In the genomic region with DNA sequence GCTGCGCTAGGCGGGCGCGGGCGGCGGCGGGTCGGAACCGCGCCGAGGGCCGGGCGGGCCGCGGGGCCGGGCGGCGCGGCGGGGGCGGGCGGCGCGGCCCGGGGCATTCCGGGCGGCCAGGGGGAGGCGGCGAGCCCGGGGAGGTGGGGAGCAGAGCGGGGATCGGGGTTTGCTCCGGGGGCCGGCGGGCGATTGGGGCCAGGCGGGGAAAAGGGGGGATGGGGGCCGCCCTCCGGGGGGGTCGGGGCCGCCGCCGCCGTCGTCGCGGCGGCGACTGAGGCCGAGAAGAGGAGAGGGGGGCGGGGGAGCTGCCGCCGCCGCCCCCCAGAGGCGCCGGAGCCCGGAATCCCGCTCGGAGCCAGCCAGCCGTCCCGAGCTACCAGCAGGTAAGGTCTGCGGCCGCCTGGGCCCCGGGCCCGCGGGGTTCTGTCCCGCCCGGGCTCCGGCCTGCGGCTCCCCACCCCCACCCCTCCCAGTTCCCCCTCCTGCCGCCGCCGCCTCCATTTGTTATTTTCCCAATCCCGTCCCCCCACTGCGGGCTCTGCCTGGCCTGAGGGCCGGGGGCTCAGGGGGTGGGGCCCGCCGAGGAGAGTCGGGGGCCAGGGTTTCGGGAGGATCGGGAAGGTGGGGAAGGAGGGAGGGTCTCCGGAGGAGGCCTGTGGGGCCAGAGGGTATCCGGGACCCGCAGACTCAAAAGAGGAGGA, we compare ENCODE assay signal across 8 cellular contexts. TPM values are rescaled to one million over a fixed set of nuclear protein-coding genes. Genes with fewer than 3 reads are reported as not detected.
DNase-seq lines count a peak whose midpoint lies in the region; ATAC-seq and TF ChIP-seq lines count a peak whose summit lies in the region.

No MANE protein-coding gene starts in this region.

- H3K9me3 ChIP-seq in OCI-LY3 (ENCODE audit: insufficient read depth, low read length), result no peaks in the 10 kb centered on the region
- no peaks in the 10 kb centered on the region for H3K9me3 ChIP-seq in endocrine pancreas (ENCODE audit: control insufficient read depth, low read length)
- H3K9me3 ChIP-seq in naive thymus-derived CD4-positive, alpha-beta T cell (ENCODE audit: control insufficient read depth in 2 of 3, low read length in 3 of 3), result no peaks in the 10 kb centered on the region

- H3K9ac ChIP-seq in OCI-LY3 (ENCODE audit: low read length) (peak overlapping the region; percentile 96), endocrine pancreas (ENCODE audit: control insufficient read depth, insufficient read depth, low read length) (peak overlapping the region; percentile 44)

- no peak for DNase-seq in Calu3
- DNase-seq in naive thymus-derived CD4-positive, alpha-beta T cell, result peak in 1 of 9 donors; percentile 22
- DNase-seq in stimulated activated CD8-positive, alpha-beta memory T cell treated with anti-CD3 and anti-CD28 coated beads, Interleukin-4, amount 100 ng/mL, for 48 hours, result no peak

- H3K4me2 ChIP-seq in OCI-LY3 (ENCODE audit: low read length), result peak overlapping the region; percentile 94

- H3K4me3 ChIP-seq in OCI-LY3 (ENCODE audit: low read length), result peak overlapping the region; percentile 100
- H3K4me3 ChIP-seq in endocrine pancreas (ENCODE audit: control insufficient read depth, insufficient read depth, low read length), result no peak overlapping the region
- H3K4me3 ChIP-seq in naive thymus-derived CD4-positive, alpha-beta T cell (ENCODE audit: low read length), result peak overlapping the region; percentile 60

- H3K36me3 Mint-ChIP-seq in Calu3 (ENCODE audit: insufficient read depth, unreplicated experiment), result peaks cover 58% of the 10 kb centered on the region
- peaks cover 0 to 8% (median 0%) of the 10 kb centered on the region in 5 donors for H3K36me3 Mint-ChIP-seq in naive thymus-derived CD4-positive, alpha-beta T cell

- H3K4me1 ChIP-seq in OCI-LY3 (ENCODE audit: low read length) (peaks cover 25% of the 10 kb centered on the region), endocrine pancreas (ENCODE audit: control insufficient read depth, insufficient read depth, low read length) (peaks cover 8% of the 10 kb centered on the region)
- peaks cover 16 to 43% of the 10 kb centered on the region in 2 donors for H3K4me1 ChIP-seq in naive thymus-derived CD4-positive, alpha-beta T cell (ENCODE audit: control insufficient read depth in 2 of 2, insufficient read depth in 2 of 2, low read length in 2 of 2)

- 0 out of 2 replicates have a peak overlapping the region, but pooled peaks have one; percentile 5 for H3K27ac ChIP-seq in OCI-LY3 (ENCODE audit: low read length)
- H3K27ac ChIP-seq in naive thymus-derived CD4-positive, alpha-beta T cell (ENCODE audit: low read depth, low read length), result peak overlapping the region; percentile 86

- H3K79me2 ChIP-seq in OCI-LY3 (ENCODE audit: low read length), result peaks cover 42% of the 10 kb centered on the region

- BruUV-seq in Calu3 (replicated peaks; lab: Mats Ljungman, UMichigan), result no TSS peak

- ATAC-seq in naive thymus-derived CD4-positive, alpha-beta T cell, result no peak
- ATAC-seq in GM21723 (IDR thresholded peaks at IDR 0.05; ENCODE audit: unreplicated experiment) (no peak), GM18870 (IDR thresholded peaks at IDR 0.05; ENCODE audit: unreplicated experiment) (no peak), HG03025 (IDR thresholded peaks at IDR 0.05; ENCODE audit: low FRiP score, unreplicated experiment) (no peak)

- no peaks in the 10 kb centered on the region for H3K27me3 Mint-ChIP-seq in Calu3 (ENCODE audit: unreplicated experiment)
- no peaks in the 10 kb centered on the region for H3K27me3 Mint-ChIP-seq in naive thymus-derived CD4-positive, alpha-beta T cell

- H3K27me3 ChIP-seq in OCI-LY3 (ENCODE audit: low read depth, low read length) (no peaks in the 10 kb centered on the region), endocrine pancreas (ENCODE audit: control insufficient read depth, insufficient read depth, low read length) (no peaks in the 10 kb centered on the region)
- H3K27me3 ChIP-seq in naive thymus-derived CD4-positive, alpha-beta T cell (ENCODE audit: control insufficient read depth in 2 of 2, insufficient read depth in 2 of 2, low read length in 2 of 2), result no peaks in the 10 kb centered on the region

- POLR2A ChIA-PET in naive thymus-derived CD4-positive, alpha-beta T cell (lab: Charles Lee), result interaction anchor here (0.7 to 23.3 kb wide), 6 partner anchors 11 to 59 kb away, joined by 3 to 367 read pairs (median 4); a partner anchor contains a TSS

- H2AFZ ChIP-seq in OCI-LY3 (ENCODE audit: low read depth, low read length), result no peak overlapping the region

- H4K20me1 ChIP-seq in OCI-LY3 (ENCODE audit: insufficient read depth, low read length), result no peaks in the 10 kb centered on the region

- intact Hi-C loops in Calu3 (cut with micrococcal nuclease; ENCODE audit: unreplicated experiment), result loop anchor here (5.0 kb wide), 1 partner anchor 61 kb away; a partner anchor contains a TSS
- intact Hi-C loops in naive thymus-derived CD4-positive, alpha-beta T cell (cut with micrococcal nuclease), result no loop called here

- H3K27ac Mint-ChIP-seq in Calu3 (ENCODE audit: unreplicated experiment), result peak overlapping the region; percentile 68
- peak overlapping the region; percentile 83 to 95 (median 93) for H3K27ac Mint-ChIP-seq in naive thymus-derived CD4-positive, alpha-beta T cell

- peak overlapping the region; percentile 83 for H3K4me3 Mint-ChIP-seq in Calu3 (ENCODE audit: low read depth, unreplicated experiment)
- H3K4me3 Mint-ChIP-seq in naive thymus-derived CD4-positive, alpha-beta T cell, result peak overlapping the region; percentile 79 to 92 (median 88)

- TF ChIP-seq CTCF in Calu3 (IDR thresholded peaks at IDR 0.05; ENCODE audit: unreplicated experiment), result no peak
- TF ChIP-seq CTCF in OCI-LY3 (IDR thresholded peaks at IDR 0.05; ENCODE audit: low read depth, low read length), result no peak

- H3K36me3 ChIP-seq in OCI-LY3 (replicated peaks; ENCODE audit: low read depth, low read length), result peaks cover 10% of the 10 kb centered on the region
- H3K36me3 ChIP-seq in endocrine pancreas (ENCODE audit: control insufficient read depth, insufficient read depth, low read length), result no peaks in the 10 kb centered on the region
- H3K36me3 ChIP-seq in naive thymus-derived CD4-positive, alpha-beta T cell (ENCODE audit: control insufficient read depth in 2 of 3, insufficient read depth in 3 of 3, low read length in 3 of 3), result peaks cover 0 to 10% (median 0%) of the 10 kb centered on the region in 3 experiments

- CTCF ChIA-PET in Calu3 (lab: Charles Lee), result interaction anchor here (0.6 to 1.5 kb wide), 3 partner anchors 10 to 165 kb away, joined by 4 to 8 read pairs (median 7); no protein-coding TSS in a partner anchor
- CTCF ChIA-PET in naive thymus-derived CD4-positive, alpha-beta T cell (lab: Charles Lee), result interaction anchor here (1.5 kb wide), 1 partner anchor 180 kb away, joined by 3 read pairs; no protein-coding TSS in a partner anchor

- peaks cover 70% of the 10 kb centered on the region for H3K4me1 Mint-ChIP-seq in Calu3 (ENCODE audit: low read depth, unreplicated experiment)
- H3K4me1 Mint-ChIP-seq in naive thymus-derived CD4-positive, alpha-beta T cell, result peaks cover 44 to 70% (median 62%) of the 10 kb centered on the region in 7 donors

- H3K9me3 Mint-ChIP-seq in Calu3 (ENCODE audit: low read depth, unreplicated experiment), result no peaks in the 10 kb centered on the region
- no peaks in the 10 kb centered on the region for H3K9me3 Mint-ChIP-seq in naive thymus-derived CD4-positive, alpha-beta T cell

RNA-seq across cellular contexts. Expression of a gene that starts 0.4 kb away (rescaled TPM):
- 59.9 and 62.0 TPM in 2 replicates for total RNA-seq in Calu3 (2022)
- 10 to 100 TPM; 29.5 to 42.2 (median 34.4) TPM for total RNA-seq in naive thymus-derived CD4-positive, alpha-beta T cell
- 1 to 10 TPM in 1 of 2 donors, under 1 TPM in 1; 0.95 to 2.0 TPM for polyA plus RNA-seq in naive thymus-derived CD4-positive, alpha-beta T cell

RNA-seq across cellular contexts. Expression of a gene that starts 13.8 kb away (rescaled TPM):
- 14.5 and 16.1 TPM in 2 replicates for total RNA-seq in Calu3 (2022)
- 100 to 1,000 TPM in 3 of 5 experiments, 10 to 100 TPM in 2; 65.3 to 193 (median 178) TPM for total RNA-seq in naive thymus-derived CD4-positive, alpha-beta T cell
- 10 to 100 TPM; 22.5 to 31.0 TPM for polyA plus RNA-seq in naive thymus-derived CD4-positive, alpha-beta T cell

RNA-seq across cellular contexts. Expression of a gene that starts 15.5 kb away (rescaled TPM):
- not detected in 2 replicates for total RNA-seq in Calu3 (2022)
- not detected for total RNA-seq in naive thymus-derived CD4-positive, alpha-beta T cell
- polyA plus RNA-seq in naive thymus-derived CD4-positive, alpha-beta T cell, result not detected

RNA-seq across cellular contexts. Expression of a gene that starts 15.7 kb away (rescaled TPM):
- 96.7 and 103 TPM in 2 replicates for total RNA-seq in Calu3 (2022)
- total RNA-seq in naive thymus-derived CD4-positive, alpha-beta T cell, result 100 to 1,000 TPM; 148 to 592 (median 362) TPM
- polyA plus RNA-seq in naive thymus-derived CD4-positive, alpha-beta T cell, result 100 to 1,000 TPM; 394 to 401 TPM

RNA-seq across cellular contexts. Expression of a gene that starts 23.0 kb away (rescaled TPM):
- total RNA-seq in Calu3 (2022), result 42.4 and 46.3 TPM in 2 replicates
- 100 to 1,000 TPM; 141 to 390 (median 242) TPM for total RNA-seq in naive thymus-derived CD4-positive, alpha-beta T cell
- 100 to 1,000 TPM; 210 to 387 TPM for polyA plus RNA-seq in naive thymus-derived CD4-positive, alpha-beta T cell
